12 cellular contexts compared by ENCODE assay signal in genomic region chr19:56155124-56155687, GRCh38. TPM values are rescaled to one million over a fixed set of nuclear protein-coding genes. Genes with fewer than 3 reads are reported as not detected.
DNase-seq lines count a peak whose midpoint lies in the region; ATAC-seq and TF ChIP-seq lines count a peak whose summit lies in the region.
"Had no signal": no experiment of that assay in that cellular context is flagged by ENCODE, and none has a peak within 500 bp of the region (broad histone marks: within the 10 kb centered on the region; RNA-seq: fewer than 3 reads in every experiment).

No MANE protein-coding gene starts in this region.

- no peaks in the 10 kb centered on the region for H3K27me3 ChIP-seq in stomach
- H3K27me3 ChIP-seq in mesenchymal stem cell (ENCODE audit: control insufficient read depth in 1 of 2, insufficient read depth in 1 of 2, low read length in 2 of 2) = no peaks in the 10 kb centered on the region

- H2BK12ac ChIP-seq in mesenchymal stem cell (ENCODE audit: low read length in 2 of 2) = no peak overlapping the region

- no peak overlapping the region for H3K4me3 Mint-ChIP-seq in activated naive CD4-positive, alpha-beta T cell treated with anti-CD3 and anti-CD28 coated beads for 36 hours
- no peak overlapping the region for H3K4me3 Mint-ChIP-seq in T-helper 2 cell treated with Interferon-gamma antibody and Interleukin-4, amounts not matched to agents 5 μg/mL and 100 μg/mL, for 36 hours
- H3K4me3 Mint-ChIP-seq: activated T-cell treated with anti-CD3 and anti-CD28 coated beads, Interleukin-2, amount 50 U/mL, for 24 hours; CD4-positive, CD25-positive, alpha-beta regulatory T cell had no signal

- H3K4me1 ChIP-seq in stomach (peaks cover 5 to 28% (median 11%) of the 10 kb centered on the region in 4 donors), mesenchymal stem cell (ENCODE audit: control insufficient read depth, insufficient read depth, low read depth, low read length) (peaks cover 2% of the 10 kb centered on the region)

- H2BK120ac ChIP-seq in mesenchymal stem cell (ENCODE audit: low read depth, low read length) = no peak overlapping the region

- no peak overlapping the region for H2BK15ac ChIP-seq in mesenchymal stem cell (ENCODE audit: low read depth, poor library complexity, severe bottlenecking)

- intact Hi-C loops in activated naive CD4-positive, alpha-beta T cell treated with anti-CD3 and anti-CD28 coated beads for 36 hours (cut with micrococcal nuclease) = no loop called here
- intact Hi-C loops in head of caudate nucleus (cut with DNase I) (no loop called here), stomach (cut with DNase I; ENCODE audit: low total_unique reads) (no loop called here)

- H3K9me3 Mint-ChIP-seq in activated naive CD4-positive, alpha-beta T cell treated with anti-CD3 and anti-CD28 coated beads for 36 hours = no peaks in the 10 kb centered on the region
- no peaks in the 10 kb centered on the region for H3K9me3 Mint-ChIP-seq in T-helper 2 cell treated with Interferon-gamma antibody and Interleukin-4, amounts not matched to agents 5 μg/mL and 100 μg/mL, for 36 hours
- H3K9me3 Mint-ChIP-seq: activated T-cell treated with anti-CD3 and anti-CD28 coated beads, Interleukin-2, amount 50 U/mL, for 24 hours had no signal

- H3K18ac ChIP-seq in mesenchymal stem cell (ENCODE audit: low read depth in 1 of 2, low read length in 2 of 2) = no peak overlapping the region

- H3K4me3 ChIP-seq in stomach (no peak overlapping the region), mesenchymal stem cell (ENCODE audit: insufficient read depth in 1 of 2, low read depth in 1 of 2, low read length in 2 of 2) (no peak overlapping the region)

- H2BK5ac ChIP-seq in mesenchymal stem cell (ENCODE audit: low read depth, low read length, poor library complexity, severe bottlenecking) = no peak overlapping the region

- H3K36me3 Mint-ChIP-seq in activated naive CD4-positive, alpha-beta T cell treated with anti-CD3 and anti-CD28 coated beads for 36 hours (ENCODE audit: low read depth) = peaks cover 29% of the 10 kb centered on the region
- peaks cover 18% of the 10 kb centered on the region for H3K36me3 Mint-ChIP-seq in T-helper 2 cell treated with Interferon-gamma antibody and Interleukin-4, amounts not matched to agents 5 μg/mL and 100 μg/mL, for 36 hours (ENCODE audit: low read depth)

- H3K4ac ChIP-seq in mesenchymal stem cell (ENCODE audit: low read depth in 1 of 2, low read length in 2 of 2) = no peak overlapping the region

- H3K14ac ChIP-seq in mesenchymal stem cell (ENCODE audit: low read length in 2 of 2) = no peak overlapping the region

- no peaks in the 10 kb centered on the region for H3K27me3 Mint-ChIP-seq in activated naive CD4-positive, alpha-beta T cell treated with anti-CD3 and anti-CD28 coated beads for 36 hours (ENCODE audit: low read depth)
- H3K27me3 Mint-ChIP-seq in T-helper 2 cell treated with Interferon-gamma antibody and Interleukin-4, amounts not matched to agents 5 μg/mL and 100 μg/mL, for 36 hours (ENCODE audit: low read depth) = no peaks in the 10 kb centered on the region
- H3K27me3 Mint-ChIP-seq: activated T-cell treated with anti-CD3 and anti-CD28 coated beads, Interleukin-2, amount 50 U/mL, for 24 hours; CD4-positive, CD25-positive, alpha-beta regulatory T cell had no signal

- CTCF ChIA-PET in activated naive CD4-positive, alpha-beta T cell treated with anti-CD3 and anti-CD28 coated beads for 36 hours (lab: Charles Lee) = interaction anchor here (0.6 to 2.4 kb wide), 7 partner anchors 9 to 98 kb away, joined by 3 to 11 read pairs (median 3); no protein-coding TSS in a partner anchor

- TF ChIP-seq EP300 in stomach (IDR thresholded peaks at IDR 0.05) = no peak

- no peak overlapping the region for H2AFZ ChIP-seq in mesenchymal stem cell (ENCODE audit: low read depth, low read length)

- no peak overlapping the region for H2AK5ac ChIP-seq in mesenchymal stem cell (ENCODE audit: low read length, severe bottlenecking)

- H3K4me2 ChIP-seq in mesenchymal stem cell (ENCODE audit: low read length, poor library complexity, severe bottlenecking) = no peak overlapping the region

- TF ChIP-seq POLR2A in stomach (IDR thresholded peaks at IDR 0.05) = no peak

- peak; percentile 15 for DNase-seq in activated naive CD4-positive, alpha-beta T cell treated with anti-CD3 and anti-CD28 coated beads for 36 hours
- DNase-seq in activated naive CD4-positive, alpha-beta T cell treated with Interleukin-2 at 50 U/mL for 16 hours = no peak
- DNase-seq in head of caudate nucleus = peak in 24 of 42 donors; percentile 13 to 64 (median 44)
- DNase-seq in stomach = no peak
- DNase-seq in mesenchymal stem cell = no peak
- no peak for DNase-seq in NCI-H187 (lab: John Stamatoyannopoulos, UW)
- DNase-seq in T-helper 2 cell treated with Interferon-gamma antibody and Interleukin-4, amounts not matched to agents 5 μg/mL and 100 μg/mL, for 36 hours (ENCODE audit: low spot score) = no peak
- DNase-seq: activated T-cell treated with anti-CD3 and anti-CD28 coated beads, Interleukin-2, amount 50 U/mL, for 24 hours; CD4-positive, CD25-positive, alpha-beta regulatory T cell had no signal

- no peak overlapping the region for H4K91ac ChIP-seq in mesenchymal stem cell (ENCODE audit: low read length)

- peaks cover 28 to 73% (median 63%) of the 10 kb centered on the region in 4 donors for H3K36me3 ChIP-seq in stomach
- H3K36me3 ChIP-seq in mesenchymal stem cell (ENCODE audit: control insufficient read depth in 1 of 2, insufficient read depth in 2 of 2, low read depth in 1 of 2, low read length in 2 of 2) = peaks cover 34 to 55% of the 10 kb centered on the region in 2 experiments

- WGBS in stomach, 5 donors = 59 to 74% (median 68%) methylated on average over 15 to 17 of the region's 17 CpGs
- WGBS in mesenchymal stem cell = 79% methylated on average over 17 of the region's 17 CpGs

- peaks cover 26% of the 10 kb centered on the region for H3K79me1 ChIP-seq in mesenchymal stem cell (replicated peaks; ENCODE audit: low read length, poor library complexity, severe bottlenecking)

- TF ChIP-seq CTCF in stomach (IDR thresholded peaks at IDR 0.05) = peak in 4 of 7 experiments; percentile 12 to 19 (median 14)

- peak; percentile 64; the same call in 2 of the 3 replicates for ATAC-seq in SK-N-SH treated with all-trans-retinoic acid at 6 μM for 48 hours

- no peaks in the 10 kb centered on the region for H3K9me3 ChIP-seq in stomach
- no peaks in the 10 kb centered on the region for H3K9me3 ChIP-seq in mesenchymal stem cell (ENCODE audit: control insufficient read depth, low read length)

- no peak overlapping the region for H3K9ac ChIP-seq in mesenchymal stem cell (ENCODE audit: low read length)

- H3K4me1 Mint-ChIP-seq in activated naive CD4-positive, alpha-beta T cell treated with anti-CD3 and anti-CD28 coated beads for 36 hours (ENCODE audit: low read depth) = peaks cover 13% of the 10 kb centered on the region
- H3K4me1 Mint-ChIP-seq in T-helper 2 cell treated with Interferon-gamma antibody and Interleukin-4, amounts not matched to agents 5 μg/mL and 100 μg/mL, for 36 hours (ENCODE audit: low read depth) = peaks cover 6% of the 10 kb centered on the region

- H3K27ac ChIP-seq in stomach = no peak overlapping the region
- H3K27ac ChIP-seq in mesenchymal stem cell (ENCODE audit: low read length, poor library complexity, severe bottlenecking) = no peak overlapping the region

- H4K8ac ChIP-seq in mesenchymal stem cell (ENCODE audit: low read length) = no peak overlapping the region

- no peak overlapping the region for H3K27ac Mint-ChIP-seq in activated naive CD4-positive, alpha-beta T cell treated with anti-CD3 and anti-CD28 coated beads for 36 hours
- H3K27ac Mint-ChIP-seq in T-helper 2 cell treated with Interferon-gamma antibody and Interleukin-4, amounts not matched to agents 5 μg/mL and 100 μg/mL, for 36 hours = no peak overlapping the region

- no peak overlapping the region for H3K23ac ChIP-seq in mesenchymal stem cell (ENCODE audit: low read length in 2 of 2)

TF ChIP-seq in SK-N-SH treated with all-trans-retinoic acid at 6 μM for 48 hours, 23 proteins besides CTCF, POLR2A, EP300 and RAD21 (continues in another document):
- TF ChIP-seq CSRNP3 (CRISPR knock-in tag; IDR thresholded peaks at IDR 0.05) (no peak), OSR1 (CRISPR knock-in tag; IDR thresholded peaks at IDR 0.05) (no peak), TCF4 (CRISPR knock-in tag; IDR thresholded peaks at IDR 0.05; ENCODE audit: borderline replicate concordance) (no peak)

RNA-seq across cellular contexts. Expression of gene ZNF444, which starts 14.1 kb away (rescaled TPM):
- total RNA-seq in activated naive CD4-positive, alpha-beta T cell treated with anti-CD3 and anti-CD28 coated beads for 36 hours = 10 to 100 TPM; 17.8 to 21.4 TPM
- total RNA-seq in stomach = 10 to 100 TPM; 13.4 to 77.0 (median 62.9) TPM
- 10 to 100 TPM; 31.9 to 44.7 (median 36.5) TPM for polyA plus RNA-seq in stomach
- polyA plus RNA-seq in mesenchymal stem cell (2013, experiment 1 of 2) = 18.1 TPM
- 17.4 TPM for polyA plus RNA-seq in mesenchymal stem cell (2013, experiment 2 of 2)

RNA-seq across cellular contexts. Expression of gene GALP, which starts 20.6 kb away (rescaled TPM):
- not detected for total RNA-seq in activated naive CD4-positive, alpha-beta T cell treated with anti-CD3 and anti-CD28 coated beads for 36 hours
- not detected for total RNA-seq in stomach
- not detected for polyA plus RNA-seq in stomach
- polyA plus RNA-seq in mesenchymal stem cell (2013, experiment 1 of 2) = not detected
- polyA plus RNA-seq in mesenchymal stem cell (2013, experiment 2 of 2) = not detected
- total RNA-seq: CD4-positive, CD25-positive, alpha-beta regulatory T cell; glomerular endothelial cell; renal cortical epithelial cell had no signal
- polyA plus RNA-seq: CD4-positive, CD25-positive, alpha-beta regulatory T cell had no signal

RNA-seq across cellular contexts. Expression of gene ZNF787, which starts 34.1 kb away (rescaled TPM):
- total RNA-seq in activated naive CD4-positive, alpha-beta T cell treated with anti-CD3 and anti-CD28 coated beads for 36 hours = 10 to 100 TPM; 24.2 to 26.1 TPM
- 10 to 100 TPM in 4 of 5 donors, 1 to 10 TPM in 1; 2.7 to 77.3 (median 30.3) TPM for total RNA-seq in stomach
- 10 to 100 TPM; 22.4 to 29.6 (median 24.8) TPM for polyA plus RNA-seq in stomach
- 20.5 TPM for polyA plus RNA-seq in mesenchymal stem cell (2013, experiment 1 of 2)
- 20.3 TPM for polyA plus RNA-seq in mesenchymal stem cell (2013, experiment 2 of 2)

RNA-seq across cellular contexts. Expression of gene ZSCAN5B, which starts 42.4 kb away (rescaled TPM):
- total RNA-seq in activated naive CD4-positive, alpha-beta T cell treated with anti-CD3 and anti-CD28 coated beads for 36 hours = not detected
- not detected for total RNA-seq in stomach
- polyA plus RNA-seq in stomach = not detected
- 0.03 TPM for polyA plus RNA-seq in mesenchymal stem cell (2013, experiment 1 of 2)
- polyA plus RNA-seq in mesenchymal stem cell (2013, experiment 2 of 2) = 0.03 TPM
- total RNA-seq: CD4-positive, CD25-positive, alpha-beta regulatory T cell; glomerular endothelial cell; renal cortical epithelial cell had no signal
- polyA plus RNA-seq: CD4-positive, CD25-positive, alpha-beta regulatory T cell had no signal

RNA-seq across cellular contexts. Expression of gene ZSCAN5C, which starts 46.9 kb away (rescaled TPM):
- not detected for total RNA-seq in activated naive CD4-positive, alpha-beta T cell treated with anti-CD3 and anti-CD28 coated beads for 36 hours
- total RNA-seq in stomach = not detected
- not detected for polyA plus RNA-seq in stomach
- not detected for polyA plus RNA-seq in mesenchymal stem cell (2013, experiment 1 of 2)
- polyA plus RNA-seq in mesenchymal stem cell (2013, experiment 2 of 2) = not detected
- total RNA-seq: CD4-positive, CD25-positive, alpha-beta regulatory T cell; glomerular endothelial cell; renal cortical epithelial cell had no signal
- polyA plus RNA-seq: CD4-positive, CD25-positive, alpha-beta regulatory T cell had no signal

Comparison
In these comparisons a context has a peak if more than half of its experiments do, and no peak if none do; other contexts are left out.
1. DNase-seq: peak in activated naive CD4-positive, alpha-beta T cell treated with anti-CD3 and anti-CD28 coated beads for 36 hours (single experiment) and head of caudate nucleus (24 of 42); none in activated naive CD4-positive, alpha-beta T cell treated with Interleukin-2 at 50 U/mL for 16 hours (single experiment), stomach (single experiment), mesenchymal stem cell (single experiment), NCI-H187 (0 of 2) and T-helper 2 cell treated with Interferon-gamma antibody and Interleukin-4, amounts not matched to agents 5 μg/mL and 100 μg/mL, for 36 hours (single experiment).